Comparison of ENCODE assay signal across 25 cellular contexts in the genomic region with DNA sequence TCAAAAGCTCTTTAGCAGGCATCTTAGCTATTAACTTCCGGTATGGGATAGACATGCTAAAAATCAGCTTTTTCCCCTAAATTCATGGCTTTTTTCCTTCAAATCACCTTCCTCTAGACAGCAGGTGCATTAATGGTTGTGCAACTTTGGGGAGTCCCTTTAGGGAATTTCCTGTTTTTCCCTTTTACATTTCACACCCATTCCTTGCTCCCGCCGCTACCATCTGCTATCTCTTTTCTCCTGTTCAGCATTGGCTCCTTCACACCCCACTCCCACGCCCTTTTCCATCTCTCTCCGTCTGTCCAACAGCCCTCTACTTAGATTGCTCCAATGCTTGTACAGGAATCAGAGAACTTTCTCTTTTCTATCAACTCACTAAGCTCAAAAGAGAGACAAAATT. TPM values are rescaled to one million over a fixed set of nuclear protein-coding genes. Genes with fewer than 3 reads are reported as not detected.
"Had no signal": no experiment of that assay in that cellular context is flagged by ENCODE, and none has a peak within 500 bp of the region (broad histone marks: within the 10 kb centered on the region; RNA-seq: fewer than 3 reads in every experiment).

No MANE protein-coding gene starts in this region.

- ATAC-seq: activated T-cell treated with anti-CD3 and anti-CD28 coated beads, Interleukin-2, amount 50 U/mL, for 72 hours; left lobe of liver; right cardiac atrium; stimulated activated naive CD8-positive, alpha-beta T cell treated with anti-CD3 and anti-CD28 coated beads, Interleukin-15, amount 100 ng/mL, for 72 hours had no signal

- H3K4me1 Mint-ChIP-seq: central memory CD8-positive, alpha-beta T cell; stimulated activated naive CD8-positive, alpha-beta T cell treated with anti-CD3 and anti-CD28 coated beads, Interleukin-15, amount 100 ng/mL, for 72 hours had no signal

- H3K4me1 ChIP-seq: ascending aorta, testis had no signal

- H3K36me3 ChIP-seq: ascending aorta had no signal

- H3K4me3 Mint-ChIP-seq: activated T-cell treated with anti-CD3 and anti-CD28 coated beads, Interleukin-2, amount 50 U/mL, for 72 hours; central memory CD8-positive, alpha-beta T cell; neural crest cell; stimulated activated naive CD8-positive, alpha-beta T cell treated with anti-CD3 and anti-CD28 coated beads, Interleukin-15, amount 100 ng/mL, for 72 hours; T-helper 2 cell treated with Interferon-gamma antibody and Interleukin-4, amounts not matched to agents 5 μg/mL and 100 μg/mL, for 36 hours; type B pancreatic cell had no signal

- H3K27ac Mint-ChIP-seq: activated T-cell treated with anti-CD3 and anti-CD28 coated beads, Interleukin-2, amount 50 U/mL, for 72 hours; progenitor cell of endocrine pancreas; stimulated activated naive CD8-positive, alpha-beta T cell treated with anti-CD3 and anti-CD28 coated beads, Interleukin-15, amount 100 ng/mL, for 72 hours; T-helper 2 cell treated with Interferon-gamma antibody and Interleukin-4, amounts not matched to agents 5 μg/mL and 100 μg/mL, for 36 hours; type B pancreatic cell had no signal

- H3K4me3 ChIP-seq: ascending aorta, testis had no signal

- H3K36me3 Mint-ChIP-seq: type B pancreatic cell had no signal

- H3K27ac ChIP-seq: ascending aorta, testis had no signal

- H3K9me3 Mint-ChIP-seq: activated T-cell treated with anti-CD3 and anti-CD28 coated beads, Interleukin-2, amount 50 U/mL, for 72 hours; central memory CD8-positive, alpha-beta T cell; neural crest cell; stimulated activated naive CD8-positive, alpha-beta T cell treated with anti-CD3 and anti-CD28 coated beads, Interleukin-15, amount 100 ng/mL, for 72 hours; T-helper 2 cell treated with Interferon-gamma antibody and Interleukin-4, amounts not matched to agents 5 μg/mL and 100 μg/mL, for 36 hours; type B pancreatic cell had no signal

- DNase-seq: activated CD4-positive, alpha-beta T cell treated with anti-CD3 and anti-CD28 coated beads, Interleukin-2, amount 50 U/mL, for 4 hours; activated effector memory CD4-positive, alpha-beta T cell treated with anti-CD3 and anti-CD28 coated beads, Interleukin-2, amount 50 U/mL, for 16 hours; activated naive CD4-positive, alpha-beta T cell treated with anti-CD3 and anti-CD28 coated beads, Interleukin-2, amount 50 U/mL, for 16 hours; activated T-cell treated with anti-CD3 and anti-CD28 coated beads, Interleukin-2, amount 50 U/mL, for 72 hours; cortex of kidney; effector CD4-positive, alpha-beta T cell; head of caudate nucleus; kidney; midbrain; right cardiac atrium; stimulated activated naive CD8-positive, alpha-beta T cell treated with anti-CD3 and anti-CD28 coated beads, Interleukin-15, amount 100 ng/mL, for 72 hours; testis had no signal

- H3K9me3 ChIP-seq: ascending aorta, testis had no signal

- H3K27me3 ChIP-seq: ascending aorta, testis had no signal

- H3K27me3 Mint-ChIP-seq: central memory CD8-positive, alpha-beta T cell; progenitor cell of endocrine pancreas; type B pancreatic cell had no signal

RNA-seq across cellular contexts. Expression of a gene that starts 43.4 kb away (rescaled TPM):
- total RNA-seq: activated CD8-positive, alpha-beta memory T cell treated with anti-CD3 and anti-CD28 coated beads for 36 hours; activated T-cell treated with anti-CD3 and anti-CD28 coated beads, Interleukin-2, amount 50 U/mL, for 72 hours; ascending aorta; kidney; left lobe of liver; lung microvascular endothelial cell; myocyte; omental fat pad; progenitor cell of endocrine pancreas; right cardiac atrium; skeletal muscle tissue; testis had no signal
- polyA plus RNA-seq: esophagus, right cardiac atrium had no signal
